In genomic region chr1:203557958-203558760, GRCh38 we compare ENCODE assay signal across 8 cellular contexts.
A peak's percentile ranks its signal among the peaks of the same experiment; 100 is the strongest.
DNase-seq lines count a peak whose midpoint lies in the region; ATAC-seq and TF ChIP-seq lines count a peak whose summit lies in the region.

No MANE protein-coding gene starts in this region.

- H3K9ac ChIP-seq in SK-N-SH (peak overlapping the region; percentile 84), skeletal muscle satellite cell (ENCODE audit: low read depth, low read length) (peak overlapping the region; percentile 50)

- H3K27me3 ChIP-seq in SK-N-SH (ENCODE audit: insufficient read depth) (no peaks in the 10 kb centered on the region), skeletal muscle satellite cell (ENCODE audit: control insufficient read depth, insufficient read depth, low read length) (no peaks in the 10 kb centered on the region)

- H4K20me1 ChIP-seq in SK-N-SH (ENCODE audit: insufficient read depth) = no peaks in the 10 kb centered on the region

- TF ChIP-seq RAD21 in SK-N-SH (IDR thresholded peaks at IDR 0.05; ENCODE audit: low read length) = no peak

- H3K9me3 ChIP-seq in HEK293 (ENCODE audit: control insufficient read depth, insufficient read depth, low read depth, low read length) (no peaks in the 10 kb centered on the region), SK-N-SH (no peaks in the 10 kb centered on the region), skeletal muscle satellite cell (replicated peaks; ENCODE audit: low read length) (no peaks in the 10 kb centered on the region)

- H3K9me2 ChIP-seq in SK-N-SH = no peaks in the 10 kb centered on the region

- H3K27ac Mint-ChIP-seq in glutamatergic neuron (ENCODE audit: unreplicated experiment) = peak overlapping the region; percentile 41

- H3K36me3 ChIP-seq in HEK293 (ENCODE audit: control insufficient read depth in 2 of 2, insufficient read depth in 1 of 2, low read length in 2 of 2) (no peaks in the 10 kb centered on the region), SK-N-SH (replicated peaks in 1 of 2; ENCODE audit: control insufficient read depth in 1 of 2, insufficient read depth in 2 of 2, low read length in 1 of 2) (no peaks in the 10 kb centered on the region), skeletal muscle satellite cell (ENCODE audit: insufficient read depth, low read length) (no peaks in the 10 kb centered on the region)

- peaks cover 41% of the 10 kb centered on the region for H3K4me1 Mint-ChIP-seq in glutamatergic neuron (ENCODE audit: low read depth, unreplicated experiment)

- peaks cover 63% of the 10 kb centered on the region for H3F3A ChIP-seq in SK-N-SH (replicated peaks; ENCODE audit: insufficient read depth)

- H3K4me1 ChIP-seq in HEK293 (ENCODE audit: control insufficient read depth, insufficient read depth, low read length) = no peaks in the 10 kb centered on the region; the same call in 1 of the 2 replicates
- H3K4me1 ChIP-seq in SK-N-SH (ENCODE audit: control insufficient read depth in 1 of 2, insufficient read depth in 2 of 2, low read depth in 1 of 2, low read length in 1 of 2) = peaks cover 37 to 41% of the 10 kb centered on the region in 2 experiments
- H3K4me1 ChIP-seq in skeletal muscle satellite cell (ENCODE audit: control insufficient read depth, insufficient read depth, low read length) = peaks cover 48% of the 10 kb centered on the region

- TF ChIP-seq EP300 in SK-N-SH (IDR thresholded peaks at IDR 0.05; ENCODE audit: borderline replicate concordance in 1 of 2, low read depth in 1 of 2, low read length in 1 of 2) = peak in 1 of 2 experiments; percentile 99; a peak in 2 of 4 replicates

- WGBS in SK-N-SH (ENCODE audit: low lambda C conversion rate) = 18% methylated on average over 5 of the region's 5 CpGs

- H3K4me2 ChIP-seq in SK-N-SH = peak overlapping the region; percentile 83
- H3K4me2 ChIP-seq in skeletal muscle satellite cell (ENCODE audit: low read length) = peak overlapping the region; percentile 47

- peaks cover 6% of the 10 kb centered on the region for H3K27me3 Mint-ChIP-seq in glutamatergic neuron (ENCODE audit: unreplicated experiment)

- peaks cover 6% of the 10 kb centered on the region for H3K9me3 Mint-ChIP-seq in glutamatergic neuron (ENCODE audit: unreplicated experiment)

- no peak overlapping the region for H3K27ac ChIP-seq in HEK293 (ENCODE audit: extremely low read depth, low read depth, low read length)
- peak overlapping the region; percentile 96 to 99 for H3K27ac ChIP-seq in SK-N-SH (ENCODE audit: low read depth in 2 of 2, low read length in 1 of 2)

- no peak for TF ChIP-seq CTCF in HEK293 (tag by site-specific recombination; IDR thresholded peaks at IDR 0.05)
- TF ChIP-seq CTCF in SK-N-SH (IDR thresholded peaks at IDR 0.05) = no peak
- no peak for TF ChIP-seq CTCF in glutamatergic neuron (IDR thresholded peaks at IDR 0.05; ENCODE audit: partially characterized antibody, unreplicated experiment)

- peaks cover 3% of the 10 kb centered on the region for H3K36me3 Mint-ChIP-seq in glutamatergic neuron (ENCODE audit: unreplicated experiment)

- H3K79me2 ChIP-seq in SK-N-SH (ENCODE audit: insufficient read depth) = no peaks in the 10 kb centered on the region

- CTCF ChIA-PET in HEK293 (lab: Yijun Ruan, JAX) (interaction anchor here (0.7 to 1.1 kb wide), 2 partner anchors 26 to 410 kb away, joined by 3 to 4 read pairs; no protein-coding TSS in a partner anchor), SK-N-SH (lab: Yijun Ruan, JAX) (interaction anchor here (1.0 to 1.7 kb wide), 3 partner anchors 12 to 144 kb away, joined by 3 to 6 read pairs (median 3); no protein-coding TSS in a partner anchor)

- H2AFZ ChIP-seq in SK-N-SH (ENCODE audit: low read depth) = no peak overlapping the region

- H3K4me3 Mint-ChIP-seq in glutamatergic neuron (ENCODE audit: unreplicated experiment) = peak overlapping the region; percentile 37

- DNase-seq in SK-N-SH (no peak), glutamatergic neuron (peak; percentile 26)
- no peak for DNase-seq in activated CD8-positive, alpha-beta memory T cell treated with anti-CD3 and anti-CD28 coated beads for 24 hours

- no peak overlapping the region for H3K4me3 ChIP-seq in HEK293 (ENCODE audit: low read depth, low read length)
- H3K4me3 ChIP-seq in SK-N-SH (ENCODE audit: low read depth in 2 of 2, low read length in 1 of 2) = peak overlapping the region; percentile 6 to 43; a peak in 3 of 4 replicates
- H3K4me3 ChIP-seq in skeletal muscle satellite cell (ENCODE audit: low read length) = peak overlapping the region; percentile 26

- no peak for ATAC-seq in HG03280 (IDR thresholded peaks at IDR 0.05; ENCODE audit: unreplicated experiment)
- no peak for ATAC-seq in HG02588 (IDR thresholded peaks at IDR 0.05; ENCODE audit: unreplicated experiment)
- ATAC-seq in GM18502 (IDR thresholded peaks at IDR 0.05; ENCODE audit: poor library complexity, unreplicated experiment) = no peak

- POLR2A ChIA-PET in HEK293 (lab: Yijun Ruan, JAX) (interaction anchor here (0.6 to 1.2 kb wide), 4 partner anchors 19 to 49 kb away, joined by 3 read pairs; no protein-coding TSS in a partner anchor), SK-N-SH (lab: Yijun Ruan, JAX) (no interaction called here)

TF ChIP-seq in HEK293, 187 proteins besides CTCF, POLR2A, EP300 and RAD21 (continues in another document):
- TF ChIP-seq ZNF623 (tag by site-specific recombination; IDR thresholded peaks at IDR 0.05) (no peak), SP7 (tag by site-specific recombination; IDR thresholded peaks at IDR 0.05) (peak; percentile 62), OSR2 (tag by site-specific recombination; IDR thresholded peaks at IDR 0.05) (peak; percentile 74), HIC1 (tag by site-specific recombination; IDR thresholded peaks at IDR 0.05) (peak; percentile 61), ZNF362 (tag by site-specific recombination; IDR thresholded peaks at IDR 0.05) (no peak), ZXDB (tag by site-specific recombination; IDR thresholded peaks at IDR 0.05) (peak; percentile 80), SP3 (tag by site-specific recombination; IDR thresholded peaks at IDR 0.05) (0 out of 2 replicates have a peak, but pooled peaks have one; percentile 26)

TF ChIP-seq in SK-N-SH, 30 proteins besides CTCF, POLR2A, EP300 and RAD21 (continues in another document):
- TF ChIP-seq TEAD4 (IDR thresholded peaks at IDR 0.05; ENCODE audit: borderline replicate concordance, insufficient read depth) = peak; percentile 92
- TF ChIP-seq, protein P1, sequence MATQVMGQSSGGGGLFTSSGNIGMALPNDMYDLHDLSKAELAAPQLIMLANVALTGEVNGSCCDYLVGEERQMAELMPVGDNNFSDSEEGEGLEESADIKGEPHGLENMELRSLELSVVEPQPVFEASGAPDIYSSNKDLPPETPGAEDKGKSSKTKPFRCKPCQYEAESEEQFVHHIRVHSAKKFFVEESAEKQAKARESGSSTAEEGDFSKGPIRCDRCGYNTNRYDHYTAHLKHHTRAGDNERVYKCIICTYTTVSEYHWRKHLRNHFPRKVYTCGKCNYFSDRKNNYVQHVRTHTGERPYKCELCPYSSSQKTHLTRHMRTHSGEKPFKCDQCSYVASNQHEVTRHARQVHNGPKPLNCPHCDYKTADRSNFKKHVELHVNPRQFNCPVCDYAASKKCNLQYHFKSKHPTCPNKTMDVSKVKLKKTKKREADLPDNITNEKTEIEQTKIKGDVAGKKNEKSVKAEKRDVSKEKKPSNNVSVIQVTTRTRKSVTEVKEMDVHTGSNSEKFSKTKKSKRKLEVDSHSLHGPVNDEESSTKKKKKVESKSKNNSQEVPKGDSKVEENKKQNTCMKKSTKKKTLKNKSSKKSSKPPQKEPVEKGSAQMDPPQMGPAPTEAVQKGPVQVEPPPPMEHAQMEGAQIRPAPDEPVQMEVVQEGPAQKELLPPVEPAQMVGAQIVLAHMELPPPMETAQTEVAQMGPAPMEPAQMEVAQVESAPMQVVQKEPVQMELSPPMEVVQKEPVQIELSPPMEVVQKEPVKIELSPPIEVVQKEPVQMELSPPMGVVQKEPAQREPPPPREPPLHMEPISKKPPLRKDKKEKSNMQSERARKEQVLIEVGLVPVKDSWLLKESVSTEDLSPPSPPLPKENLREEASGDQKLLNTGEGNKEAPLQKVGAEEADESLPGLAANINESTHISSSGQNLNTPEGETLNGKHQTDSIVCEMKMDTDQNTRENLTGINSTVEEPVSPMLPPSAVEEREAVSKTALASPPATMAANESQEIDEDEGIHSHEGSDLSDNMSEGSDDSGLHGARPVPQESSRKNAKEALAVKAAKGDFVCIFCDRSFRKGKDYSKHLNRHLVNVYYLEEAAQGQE (IDR thresholded peaks at IDR 0.05; ENCODE audit: low read depth, low read length) = peak; percentile 27; the same call in 1 of the 2 replicates
- TF ChIP-seq USF2 (IDR thresholded peaks at IDR 0.05; ENCODE audit: borderline replicate concordance, low read depth, low read length) = no peak
- TF ChIP-seq PBX3 (IDR thresholded peaks at IDR 0.05) = peak; percentile 87
- no peak for TF ChIP-seq NRF1 (IDR thresholded peaks at IDR 0.05; ENCODE audit: low read depth, low read length)
- TF ChIP-seq POLR2AphosphoS5 (IDR thresholded peaks at IDR 0.05; ENCODE audit: low read depth, low read length) = peak; percentile 80
- TF ChIP-seq TAF1 (IDR thresholded peaks at IDR 0.05; ENCODE audit: borderline replicate concordance, low read depth, low read length) = 0 out of 2 replicates have a peak, but pooled peaks have one; percentile 33
- peak; percentile 100 for TF ChIP-seq MEF2A (IDR thresholded peaks at IDR 0.05; ENCODE audit: borderline replicate concordance, low read depth)
- TF ChIP-seq CHD2 (IDR thresholded peaks at IDR 0.05; ENCODE audit: low read length, partially characterized antibody) = no peak
- no peak; the same call in 1 of the 2 replicates for TF ChIP-seq YY1 (IDR thresholded peaks at IDR 0.05; ENCODE audit: low read depth)
